In the genomic region with DNA sequence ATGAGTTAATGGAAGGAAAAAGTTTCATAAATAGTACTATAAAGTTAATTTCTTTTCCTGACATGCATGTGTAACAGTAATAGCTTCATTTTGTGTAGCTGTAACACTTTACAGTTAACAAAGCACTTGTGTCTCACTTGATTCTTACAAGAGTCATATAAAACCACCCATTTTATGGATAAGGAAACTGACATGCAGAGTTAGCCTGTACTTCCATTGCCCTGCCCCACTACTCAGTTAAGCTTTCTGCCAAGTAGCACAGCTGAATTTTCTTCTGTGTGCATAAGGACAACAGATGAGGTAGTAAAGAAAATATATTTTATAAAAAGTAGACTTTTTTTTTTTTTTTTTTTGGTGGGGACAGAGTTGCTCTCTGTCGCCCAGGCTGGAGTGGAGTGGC, we compare ENCODE assay signal across 35 cellular contexts.
"Had no signal": no experiment of that assay in that cellular context is flagged by ENCODE, and none has a peak within 500 bp of the region (broad histone marks: within the 10 kb centered on the region; RNA-seq: fewer than 3 reads in every experiment).

No MANE protein-coding gene starts in this region.

- H3K27ac ChIP-seq: KMS-11 had no signal

- H3K27me3 ChIP-seq: MG63 had no signal

- DNase-seq: Karpas-422, Kasumi-1, MG63, MM.1S, MV-4-11, NCI-H1048, NCI-H1092, NCI-H1092 treated with DMSO at 0.1 percent for 48 hours, NCI-H1105, NCI-H1105 treated with DMSO at 0.1 percent for 48 hours, NCI-H1417, NCI-H1417 treated with DMSO at 0.1 percent for 48 hours, NCI-H1436, NCI-H1436 treated with DMSO at 0.1 percent for 48 hours, NCI-H146, NCI-H1694, NCI-H1694 treated with DMSO at 0.1 percent for 48 hours, NCI-H187, NCI-H187 treated with DMSO at 0.1 percent for 48 hours, NCI-H1930, NCI-H2029, NCI-H2029 treated with DMSO at 0.1 percent for 48 hours, NCI-H2081, NCI-H2081 treated with DMSO at 0.1 percent for 48 hours, NCI-H2107, NCI-H2171, NCI-H2171 treated with DMSO at 0.1 percent for 48 hours, NCI-H2227 treated with DMSO at 0.1 percent for 48 hours, NCI-H226, NCI-H345, NCI-H446, NCI-H446 treated with DMSO at 0.1 percent for 48 hours, NCI-H510A, NCI-H510A treated with DMSO at 0.1 percent for 48 hours had no signal

- H3K9me3 ChIP-seq: MG63 had no signal

- H3K9ac ChIP-seq: KMS-11 had no signal

- H3K36me3 ChIP-seq: MG63 had no signal

- H3K4me3 ChIP-seq: MG63 had no signal

- H3K4me2 ChIP-seq: KMS-11 had no signal
